Comparison of ENCODE assay signal across 9 cellular contexts in genomic region chr5:153964201-153965101, GRCh38.
A peak's percentile ranks its signal among the peaks of the same experiment; 100 is the strongest.
DNase-seq lines count a peak whose midpoint lies in the region; ATAC-seq, FAIRE-seq and TF ChIP-seq lines count a peak whose summit lies in the region.
"Had no signal": no experiment of that assay in that cellular context is flagged by ENCODE, and none has a peak within 500 bp of the region (broad histone marks: within the 10 kb centered on the region; RNA-seq: fewer than 3 reads in every experiment).

No MANE protein-coding gene starts in this region.

- 69% methylated on average over 12 of the region's 20 CpGs for WGBS in right lobe of liver (ENCODE audit: insufficient coverage, low coverage, low lambda C conversion rate, missing lambda C conversion rate)

- H4K20me1 ChIP-seq in GM23338 (replicated peaks; ENCODE audit: insufficient read depth) (no peaks in the 10 kb centered on the region), astrocyte (ENCODE audit: insufficient read depth, low read length) (no peaks in the 10 kb centered on the region)

- H3K36me3 Mint-ChIP-seq in GM23338 (ENCODE audit: low read depth) (no peaks in the 10 kb centered on the region), astrocyte (ENCODE audit: low read depth, unreplicated experiment) (no peaks in the 10 kb centered on the region)

- H3K27me3 Mint-ChIP-seq in GM23338 (ENCODE audit: insufficient read depth, low read depth, poor library complexity) = peaks cover 4% of the 10 kb centered on the region
- peaks cover 17% of the 10 kb centered on the region for H3K27me3 Mint-ChIP-seq in astrocyte (ENCODE audit: low read depth, unreplicated experiment)

- H3K4me3 Mint-ChIP-seq in GM23338 (peak overlapping the region; percentile 64; the same call in 2 of the 3 replicates), astrocyte (ENCODE audit: unreplicated experiment) (no peak overlapping the region)
- H3K4me3 Mint-ChIP-seq: dendritic cell treated with granulocyte-macrophage colony-stimulating factor and Interleukin-4, amounts not matched to agents 40 ng/mL and 50 ng/mL, for 4 days had no signal

- H3K9me2 ChIP-seq in GM23338 (ENCODE audit: insufficient read depth) = no peaks in the 10 kb centered on the region

- H3K27ac ChIP-seq in GM23338 (ENCODE audit: low read depth) = no peak overlapping the region
- no peak overlapping the region for H3K27ac ChIP-seq in astrocyte (ENCODE audit: low read depth, low read length)
- H3K27ac ChIP-seq in right lobe of liver = no peak overlapping the region

- peak; percentile 61 for ATAC-seq in GM23338
- peak in 3 of 4 donors; percentile 7 to 19 (median 13) for ATAC-seq in right lobe of liver
- ATAC-seq in GM18505 (IDR thresholded peaks at IDR 0.05; ENCODE audit: unreplicated experiment) = no peak
- ATAC-seq in HG02970 (IDR thresholded peaks at IDR 0.05; ENCODE audit: low FRiP score, unreplicated experiment) = no peak

- no peak for TF ChIP-seq CTCF in GM23338 (conservative IDR thresholded peaks at IDR 0.05; ENCODE audit: low read depth in 2 of 2)
- TF ChIP-seq CTCF in astrocyte (IDR thresholded peaks at IDR 0.05; ENCODE audit: insufficient read depth, low read depth, low read length) = no peak
- no peak for TF ChIP-seq CTCF in right lobe of liver (IDR thresholded peaks at IDR 0.05)

- peaks cover 17% of the 10 kb centered on the region for H3K4me1 Mint-ChIP-seq in GM23338
- H3K4me1 Mint-ChIP-seq in astrocyte (ENCODE audit: low read depth, unreplicated experiment) = peaks cover 17% of the 10 kb centered on the region

- no peaks in the 10 kb centered on the region for H3K79me2 ChIP-seq in GM23338 (replicated peaks; ENCODE audit: insufficient read depth)
- no peaks in the 10 kb centered on the region for H3K79me2 ChIP-seq in astrocyte (ENCODE audit: insufficient read depth, low read length)

- no peaks in the 10 kb centered on the region for H3K9me3 Mint-ChIP-seq in GM23338
- no peaks in the 10 kb centered on the region for H3K9me3 Mint-ChIP-seq in astrocyte (ENCODE audit: unreplicated experiment)
- H3K9me3 Mint-ChIP-seq: dendritic cell treated with granulocyte-macrophage colony-stimulating factor and Interleukin-4, amounts not matched to agents 40 ng/mL and 50 ng/mL, for 4 days had no signal

- H3K4me2 ChIP-seq in GM23338 (peak overlapping the region; percentile 55), astrocyte (ENCODE audit: low read length) (peak overlapping the region; percentile 85)

- peak; percentile 19 for DNase-seq in AG08396 (ENCODE audit: low spot score)
- peak; percentile 22 for DNase-seq in GM23338 (ENCODE audit: low spot score)
- no peak for DNase-seq in astrocyte (ENCODE audit: low read depth)
- no peak for DNase-seq in right lobe of liver
- DNase-seq in frontal cortex (ENCODE audit: low spot score in 2 of 2) = no peak
- no peak for DNase-seq in hepatic stellate cell (ENCODE audit: low spot score)

- H3K27me3 ChIP-seq in GM23338 (ENCODE audit: insufficient read depth) (no peaks in the 10 kb centered on the region), astrocyte (ENCODE audit: insufficient read depth, low read length) (peaks cover 3% of the 10 kb centered on the region), right lobe of liver (no peaks in the 10 kb centered on the region)

- peaks cover 14% of the 10 kb centered on the region for H3K4me1 ChIP-seq in GM23338 (ENCODE audit: insufficient read depth)
- peaks cover 12% of the 10 kb centered on the region for H3K4me1 ChIP-seq in astrocyte (ENCODE audit: insufficient read depth, low read length)
- no peaks in the 10 kb centered on the region for H3K4me1 ChIP-seq in right lobe of liver

- no peak for TF ChIP-seq POLR2A in right lobe of liver (IDR thresholded peaks at IDR 0.05)
- no peak for TF ChIP-seq POLR2A in GM18505 (IDR thresholded peaks at IDR 0.05; ENCODE audit: borderline replicate concordance, extremely low read depth, insufficient read depth, insufficient read length)

- H3F3A ChIP-seq in GM23338 (replicated peaks; ENCODE audit: low read depth) = no peaks in the 10 kb centered on the region

- H3K27ac Mint-ChIP-seq in GM23338 (no peak overlapping the region), astrocyte (ENCODE audit: unreplicated experiment) (no peak overlapping the region)
- H3K27ac Mint-ChIP-seq: dendritic cell treated with granulocyte-macrophage colony-stimulating factor and Interleukin-4, amounts not matched to agents 40 ng/mL and 50 ng/mL, for 4 days had no signal

- intact Hi-C loops in right lobe of liver (cut with DNase I) = loop anchor here (10.0 kb wide), 2 partner anchors 470 to 1430 kb away; partner anchors contain the start of gene GRIA1 (in 1 of the 2)

- H2AFZ ChIP-seq in GM23338 (peak overlapping the region; percentile 67), astrocyte (ENCODE audit: low read depth, low read length) (peak overlapping the region; percentile 68)

- FAIRE-seq in astrocyte (lab: Jason Lieb, UNC) = no peak
- FAIRE-seq in frontal cortex (lab: Jason Lieb, UNC) = no peak

- H3K4me3 ChIP-seq in GM23338 (peak overlapping the region; percentile 37), astrocyte (ENCODE audit: insufficient read depth, low read depth, low read length) (peak overlapping the region; percentile 42), right lobe of liver (no peak overlapping the region)

- H3K9me3 ChIP-seq in astrocyte (ENCODE audit: insufficient read depth, low read depth, low read length) (no peaks in the 10 kb centered on the region), right lobe of liver (no peaks in the 10 kb centered on the region)

- H3K36me3 ChIP-seq in GM23338 (ENCODE audit: insufficient read depth) (no peaks in the 10 kb centered on the region), astrocyte (ENCODE audit: insufficient read depth, low read length) (no peaks in the 10 kb centered on the region), right lobe of liver (no peaks in the 10 kb centered on the region)

- H3K9ac ChIP-seq in astrocyte (ENCODE audit: low read length) = peak overlapping the region; percentile 55

TF ChIP-seq in GM23338, 12 proteins besides CTCF, POLR2A, EP300 and RAD21:
- TF ChIP-seq JUNB (IDR thresholded peaks at IDR 0.05; ENCODE audit: unreplicated experiment) = no peak

Comparison
In these comparisons a context has a peak if more than half of its experiments do, and no peak if none do; other contexts are left out.
1. DNase-seq: peak in AG08396 (single experiment) and GM23338 (single experiment); none in astrocyte (single experiment), right lobe of liver (0 of 3), frontal cortex (0 of 2) and hepatic stellate cell (single experiment).
2. ATAC-seq: peak in GM23338 (single experiment) and right lobe of liver (3 of 4); none in GM18505 (single experiment) and HG02970 (single experiment).
3. H3K4me3 ChIP-seq: peak in GM23338 (single experiment) and astrocyte (single experiment); none in right lobe of liver (0 of 3).